8 cellular contexts compared by ENCODE assay signal in the genomic region with DNA sequence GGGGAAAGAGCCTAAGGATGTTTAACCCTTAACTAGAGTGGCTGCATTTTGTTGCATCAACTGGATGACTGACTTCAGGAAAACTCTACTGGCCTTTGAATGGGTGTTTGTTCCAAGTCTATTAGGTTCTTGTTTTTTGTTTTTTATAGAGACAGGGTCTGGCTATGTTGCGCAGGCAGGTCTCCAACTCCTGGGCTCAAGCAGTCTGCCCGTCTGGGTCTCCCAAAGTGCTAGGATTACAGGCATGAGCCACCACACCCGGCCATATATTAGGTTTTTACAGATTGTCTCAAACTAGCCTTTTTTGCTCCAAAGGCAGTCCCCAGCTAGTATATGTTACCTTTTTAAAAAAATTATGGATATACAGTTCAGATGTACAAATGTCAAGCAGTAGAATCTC. TPM values are rescaled to one million over a fixed set of nuclear protein-coding genes. Genes with fewer than 3 reads are reported as not detected.
DNase-seq lines count a peak whose midpoint lies in the region; ATAC-seq, FAIRE-seq and TF ChIP-seq lines count a peak whose summit lies in the region.

No MANE protein-coding gene starts in this region.

- no peaks in the 10 kb centered on the region for H3K9me2 ChIP-seq in MM.1S (replicated peaks; ENCODE audit: insufficient read depth, low read length)

- FAIRE-seq in frontal cortex (lab: Jason Lieb, UNC) = no peak

- peak overlapping the region; percentile 81 to 85 for H3K4me3 Mint-ChIP-seq in effector memory CD8-positive, alpha-beta T cell
- peak overlapping the region; percentile 96 for H3K4me3 Mint-ChIP-seq in neural crest cell

- peak overlapping the region; percentile 90 to 92 for H3K27ac Mint-ChIP-seq in effector memory CD8-positive, alpha-beta T cell
- H3K27ac Mint-ChIP-seq in neural crest cell (ENCODE audit: unreplicated experiment) = peak overlapping the region; percentile 90

- peak overlapping the region; percentile 84 for H3K4me2 ChIP-seq in BLaER1
- peak overlapping the region; percentile 100 for H3K4me2 ChIP-seq in MM.1S (ENCODE audit: low read depth, low read length)

- H3K27me3 ChIP-seq in BLaER1 = no peaks in the 10 kb centered on the region
- H3K27me3 ChIP-seq in MM.1S (replicated peaks; ENCODE audit: insufficient read depth, low read length) = no peaks in the 10 kb centered on the region

- H3K9ac ChIP-seq in BLaER1 (peak overlapping the region; percentile 100), MM.1S (ENCODE audit: low read length) (peak overlapping the region; percentile 99; the same call in 1 of the 2 replicates)

- DNase-seq in MM.1S (no peak), neural crest cell (ENCODE audit: low read depth, low spot score) (no peak), NCI-H82 treated with DMSO at 0.1 percent for 48 hours (lab: John Stamatoyannopoulos, UW; ENCODE audit: unreplicated experiment) (no peak), frontal cortex (ENCODE audit: low spot score in 2 of 2) (no peak)
- no peak for DNase-seq in effector memory CD8-positive, alpha-beta T cell

- H3K4me3 ChIP-seq in BLaER1 (peak overlapping the region; percentile 90), MM.1S (ENCODE audit: low read length) (peak overlapping the region; percentile 77)

- peaks cover 15% of the 10 kb centered on the region for H3F3A ChIP-seq in MM.1S (ENCODE audit: insufficient read depth, low read length)

- H3K9me3 ChIP-seq in BLaER1 = no peaks in the 10 kb centered on the region
- H3K9me3 ChIP-seq in MM.1S (replicated peaks; ENCODE audit: insufficient read depth, low read length) = no peaks in the 10 kb centered on the region

- H3K27me3 Mint-ChIP-seq in effector memory CD8-positive, alpha-beta T cell = no peaks in the 10 kb centered on the region
- H3K27me3 Mint-ChIP-seq in neural crest cell (ENCODE audit: low read depth) = no peaks in the 10 kb centered on the region

- ATAC-seq in effector memory CD8-positive, alpha-beta T cell (replicated peaks) = no peak
- no peak for ATAC-seq in GM21423 (IDR thresholded peaks at IDR 0.05; ENCODE audit: unreplicated experiment)
- no peak for ATAC-seq in esophagus mucosa

- no peak for TF ChIP-seq CTCF in MM.1S (IDR thresholded peaks at IDR 0.05; ENCODE audit: low read length)
- TF ChIP-seq CTCF in neural crest cell (conservative IDR thresholded peaks at IDR 0.05) = no peak

- H3K27ac ChIP-seq in BLaER1 (peak overlapping the region; percentile 100), MM.1S (ENCODE audit: low read length) (peak overlapping the region; percentile 95; the same call in 1 of the 2 replicates)

- H2AFZ ChIP-seq in MM.1S (ENCODE audit: low read length) = 0 out of 2 replicates have a peak overlapping the region, but pooled peaks have one; percentile 65

- H3K9me3 Mint-ChIP-seq in effector memory CD8-positive, alpha-beta T cell = no peaks in the 10 kb centered on the region
- H3K9me3 Mint-ChIP-seq in neural crest cell = no peaks in the 10 kb centered on the region

- peaks cover 13 to 22% of the 10 kb centered on the region in 2 donors for H3K4me1 Mint-ChIP-seq in effector memory CD8-positive, alpha-beta T cell (ENCODE audit: low read depth in 2 of 2)
- peaks cover 31% of the 10 kb centered on the region for H3K4me1 Mint-ChIP-seq in neural crest cell

- no peaks in the 10 kb centered on the region for H3K36me3 Mint-ChIP-seq in effector memory CD8-positive, alpha-beta T cell (ENCODE audit: insufficient read depth)
- no peaks in the 10 kb centered on the region for H3K36me3 Mint-ChIP-seq in neural crest cell (ENCODE audit: low read depth)

- peaks cover 57% of the 10 kb centered on the region for H4K20me1 ChIP-seq in BLaER1
- no peaks in the 10 kb centered on the region for H4K20me1 ChIP-seq in MM.1S (ENCODE audit: insufficient read depth, low read length)

- peaks cover 55% of the 10 kb centered on the region for H3K36me3 ChIP-seq in BLaER1
- H3K36me3 ChIP-seq in MM.1S (replicated peaks; ENCODE audit: insufficient read depth, low read length) = no peaks in the 10 kb centered on the region

- H3K79me2 ChIP-seq in MM.1S (ENCODE audit: low read length) = peaks cover 56% of the 10 kb centered on the region

- H3K4me1 ChIP-seq in BLaER1 = peaks cover 91% of the 10 kb centered on the region
- peaks cover 18% of the 10 kb centered on the region; the same call in 1 of the 2 replicates for H3K4me1 ChIP-seq in MM.1S (ENCODE audit: low read length)

RNA-seq across cellular contexts. Expression of gene SMARCB1, which starts 1.1 kb away (rescaled TPM):
- total RNA-seq in neural crest cell (222 and 244 TPM in 2 replicates), esophagus mucosa (60.3 TPM), frontal cortex (25.7 TPM)

RNA-seq across cellular contexts. Expression of gene MMP11, which starts 15.3 kb away (rescaled TPM):
- 10.8 and 11.2 TPM in 2 replicates for total RNA-seq in neural crest cell
- 1.7 TPM for total RNA-seq in esophagus mucosa
- 18.8 TPM for total RNA-seq in frontal cortex

RNA-seq across cellular contexts. Expression of gene CHCHD10, which starts 20.1 kb away (rescaled TPM):
- total RNA-seq in neural crest cell (35.8 and 38.8 TPM in 2 replicates), esophagus mucosa (124 TPM), frontal cortex (5.3 TPM)

RNA-seq across cellular contexts. Expression of gene C22orf15, which starts 25.1 kb away (rescaled TPM):
- total RNA-seq in neural crest cell (0.41 and 0.79 TPM in 2 replicates), esophagus mucosa (not detected), frontal cortex (not detected)

RNA-seq across cellular contexts. Expression of gene VPREB3, which starts 33.7 kb away (rescaled TPM):
- not detected in 2 replicates for total RNA-seq in neural crest cell
- 0.84 TPM for total RNA-seq in esophagus mucosa
- total RNA-seq in frontal cortex = not detected
